ENCODE assay signal across 1 cellular context in genomic region chr4:124526760-124527159, GRCh38.
A peak's percentile ranks its signal among the peaks of the same experiment; 100 is the strongest.
TF ChIP-seq lines count a peak whose summit lies in the region.

No MANE protein-coding gene starts in this region.

TF ChIP-seq in HepG2, 621 proteins besides CTCF, POLR2A, EP300 and RAD21 (continued from another document and continues in another):
- TF ChIP-seq TFE3 (CRISPR knock-in tag; IDR thresholded peaks at IDR 0.05) (peak; percentile 97), HBP1 (CRISPR knock-in tag; IDR thresholded peaks at IDR 0.05; ENCODE audit: low read depth) (no peak), KAT2B (IDR thresholded peaks at IDR 0.05; ENCODE audit: borderline replicate concordance, low read depth, low read length) (no peak), RXRA (CRISPR knock-in tag; IDR thresholded peaks at IDR 0.05) (no peak; the same call in 1 of the 2 replicates), KDM3A (CRISPR knock-in tag; IDR thresholded peaks at IDR 0.05; ENCODE audit: low read depth) (peak; percentile 41; the same call in 1 of the 2 replicates), MBNL3 (CRISPR knock-in tag; conservative IDR thresholded peaks at IDR 0.05) (no peak), TEAD2 (CRISPR knock-in tag; IDR thresholded peaks at IDR 0.05) (no peak), ZNF550 (CRISPR knock-in tag; IDR thresholded peaks at IDR 0.05; ENCODE audit: borderline replicate concordance) (no peak), ZBTB38 (CRISPR knock-in tag; IDR thresholded peaks at IDR 0.05) (no peak), ZNF670 (CRISPR knock-in tag; IDR thresholded peaks at IDR 0.05; ENCODE audit: borderline replicate concordance) (no peak), RFX5 (IDR thresholded peaks at IDR 0.05; ENCODE audit: low read depth, low read length) (no peak), KLF6 (CRISPR knock-in tag; IDR thresholded peaks at IDR 0.05) (0 out of 2 replicates have a peak, but pooled peaks have one; percentile 23), ZBTB26 (CRISPR knock-in tag; IDR thresholded peaks at IDR 0.05; ENCODE audit: borderline replicate concordance) (no peak), ZNF772 (CRISPR knock-in tag; IDR thresholded peaks at IDR 0.05) (no peak), HDAC2 (CRISPR knock-in tag; IDR thresholded peaks at IDR 0.05) (peak; percentile 85), SKIL (CRISPR knock-in tag; IDR thresholded peaks at IDR 0.05; ENCODE audit: borderline replicate concordance) (no peak), ZNF543 (CRISPR knock-in tag; IDR thresholded peaks at IDR 0.05) (no peak), POLR2AphosphoS2 (IDR thresholded peaks at IDR 0.05; ENCODE audit: low read depth, low read length) (no peak), FOXA3 (CRISPR knock-in tag; IDR thresholded peaks at IDR 0.05) (peak; percentile 97), HOXA3 (CRISPR knock-in tag; IDR thresholded peaks at IDR 0.05) (peak; percentile 32; the same call in 1 of the 2 replicates), CREM (IDR thresholded peaks at IDR 0.05) (peak; percentile 68), CREM (CRISPR knock-in tag; IDR thresholded peaks at IDR 0.05) (no peak), ZNF446 (CRISPR knock-in tag; IDR thresholded peaks at IDR 0.05) (no peak), ZFX (CRISPR knock-in tag; IDR thresholded peaks at IDR 0.05; ENCODE audit: low read depth) (no peak), KAT8 (CRISPR knock-in tag; IDR thresholded peaks at IDR 0.05) (peak; percentile 64; the same call in 1 of the 2 replicates), MIXL1 (CRISPR knock-in tag; IDR thresholded peaks at IDR 0.05) (peak; percentile 81; the same call in 1 of the 2 replicates), THRA (CRISPR knock-in tag; IDR thresholded peaks at IDR 0.05; ENCODE audit: borderline replicate concordance) (peak; percentile 74), MXD4 (CRISPR knock-in tag; IDR thresholded peaks at IDR 0.05) (peak; percentile 54; the same call in 1 of the 2 replicates), HDAC6 (IDR thresholded peaks at IDR 0.05; ENCODE audit: low read depth, low read length) (no peak), NCOA2 (CRISPR knock-in tag; IDR thresholded peaks at IDR 0.05) (peak; percentile 87), HIC2 (CRISPR knock-in tag; IDR thresholded peaks at IDR 0.05; ENCODE audit: low read depth) (peak; percentile 39; the same call in 1 of the 2 replicates), ZNF552 (CRISPR knock-in tag; IDR thresholded peaks at IDR 0.05; ENCODE audit: borderline replicate concordance) (no peak), ZNF367 (CRISPR knock-in tag; IDR thresholded peaks at IDR 0.05; ENCODE audit: borderline replicate concordance) (no peak), ZNF230 (CRISPR knock-in tag; IDR thresholded peaks at IDR 0.05) (no peak), HHEX (CRISPR knock-in tag; IDR thresholded peaks at IDR 0.05) (peak; percentile 63; the same call in 1 of the 2 replicates), ZNF850 (CRISPR knock-in tag; conservative IDR thresholded peaks at IDR 0.05) (no peak), ZNF83 (CRISPR knock-in tag; IDR thresholded peaks at IDR 0.05; ENCODE audit: borderline replicate concordance) (no peak), IRX3 (CRISPR knock-in tag; IDR thresholded peaks at IDR 0.05; ENCODE audit: borderline replicate concordance, low read depth) (no peak), ATF4 (CRISPR knock-in tag; IDR thresholded peaks at IDR 0.05) (peak in 1 of 2 experiments; percentile 64; a peak in 2 of 4 replicates), ZNF484 (CRISPR knock-in tag; IDR thresholded peaks at IDR 0.05; ENCODE audit: borderline replicate concordance, low read depth) (no peak), ZNF784 (CRISPR knock-in tag; IDR thresholded peaks at IDR 0.05; ENCODE audit: borderline replicate concordance) (0 out of 2 replicates have a peak, but pooled peaks have one; percentile 37), KDM5B (CRISPR knock-in tag; IDR thresholded peaks at IDR 0.05; ENCODE audit: borderline replicate concordance) (no peak), ZNF20 (CRISPR knock-in tag; IDR thresholded peaks at IDR 0.05) (no peak), PRPF4 (IDR thresholded peaks at IDR 0.05; ENCODE audit: low read depth, low read length, poor library complexity, severe bottlenecking) (no peak), RBAK (CRISPR knock-in tag; IDR thresholded peaks at IDR 0.05) (no peak), REST (IDR thresholded peaks at IDR 0.05; ENCODE audit: borderline replicate concordance in 1 of 2, low read depth in 1 of 2, low read length in 2 of 2) (peak in 1 of 2 experiments; percentile 52; a peak in 1 of 4 replicates), USF2 (IDR thresholded peaks at IDR 0.05; ENCODE audit: low read depth, low read length) (no peak), USF2 (CRISPR knock-in tag; IDR thresholded peaks at IDR 0.05; ENCODE audit: borderline replicate concordance) (peak; percentile 40; the same call in 1 of the 2 replicates)
